Comparison of ENCODE assay signal across 15 cellular contexts in genomic region chr9:15720861-15721260, GRCh38.
DNase-seq lines count a peak whose midpoint lies in the region; ATAC-seq and TF ChIP-seq lines count a peak whose summit lies in the region.
"Had no signal": no experiment of that assay in that cellular context is flagged by ENCODE, and none has a peak within 500 bp of the region (broad histone marks: within the 10 kb centered on the region; RNA-seq: fewer than 3 reads in every experiment).

No MANE protein-coding gene starts in this region.

- no peaks in the 10 kb centered on the region for H3K79me2 ChIP-seq in GM23338 (replicated peaks; ENCODE audit: insufficient read depth)

- H3K36me3 Mint-ChIP-seq in GM23338 (ENCODE audit: low read depth) (no peaks in the 10 kb centered on the region), natural killer cell (no peaks in the 10 kb centered on the region)
- H3K36me3 Mint-ChIP-seq: CD8-positive, alpha-beta T cell had no signal

- H3K4me3 ChIP-seq in GM23338 (no peak overlapping the region), adipocyte (ENCODE audit: low read length) (no peak overlapping the region)
- H3K4me3 ChIP-seq: BLaER1 had no signal

- H3K27ac ChIP-seq in GM23338 (ENCODE audit: low read depth): no peak overlapping the region
- H3K27ac ChIP-seq: BLaER1, C4-2B had no signal

- no peaks in the 10 kb centered on the region for H4K20me1 ChIP-seq in GM23338 (replicated peaks; ENCODE audit: insufficient read depth)
- H4K20me1 ChIP-seq: BLaER1 had no signal

- H3K36me3 ChIP-seq in GM23338 (ENCODE audit: insufficient read depth): no peaks in the 10 kb centered on the region
- no peaks in the 10 kb centered on the region for H3K36me3 ChIP-seq in adipocyte (ENCODE audit: control insufficient read depth, insufficient read depth, low read length, severe bottlenecking)
- H3K36me3 ChIP-seq: BLaER1 had no signal

- no peak overlapping the region for H3K4me2 ChIP-seq in GM23338
- H3K4me2 ChIP-seq: BLaER1 had no signal

- ATAC-seq in GM23338: no peak
- no peak for ATAC-seq in natural killer cell
- no peak for ATAC-seq in HG03108 (IDR thresholded peaks at IDR 0.05; ENCODE audit: unreplicated experiment)
- ATAC-seq: CD8-positive, alpha-beta T cell had no signal

- no peaks in the 10 kb centered on the region for H3F3A ChIP-seq in GM23338 (replicated peaks; ENCODE audit: low read depth)

- no peak overlapping the region for H2AFZ ChIP-seq in GM23338

- H3K9ac ChIP-seq in adipocyte (ENCODE audit: low read length): no peak overlapping the region
- H3K9ac ChIP-seq: BLaER1 had no signal

- TF ChIP-seq CTCF in GM23338 (conservative IDR thresholded peaks at IDR 0.05; ENCODE audit: low read depth in 2 of 2) (no peak), natural killer cell (IDR thresholded peaks at IDR 0.05) (no peak)

- H3K9me2 ChIP-seq in GM23338 (ENCODE audit: insufficient read depth): no peaks in the 10 kb centered on the region

- H3K4me1 ChIP-seq in GM23338 (ENCODE audit: insufficient read depth) (peaks cover 17% of the 10 kb centered on the region), adipocyte (ENCODE audit: control insufficient read depth, insufficient read depth, low read length) (peaks cover 9% of the 10 kb centered on the region)
- H3K4me1 ChIP-seq: BLaER1, Caco-2 had no signal

- H3K27me3 Mint-ChIP-seq in GM23338 (ENCODE audit: insufficient read depth, low read depth, poor library complexity) (no peaks in the 10 kb centered on the region), natural killer cell (ENCODE audit: low read depth in 2 of 2) (no peaks in the 10 kb centered on the region)
- H3K27me3 Mint-ChIP-seq: CD4-positive, CD25-positive, alpha-beta regulatory T cell had no signal

- H3K9me3 Mint-ChIP-seq in GM23338 (no peaks in the 10 kb centered on the region), natural killer cell (peaks cover 0 to 4% of the 10 kb centered on the region in 2 donors)
- H3K9me3 Mint-ChIP-seq: CD4-positive, CD25-positive, alpha-beta regulatory T cell; CD8-positive, alpha-beta T cell had no signal

- DNase-seq in GM23338 (ENCODE audit: low spot score): no peak
- peak; percentile 21 for DNase-seq in adipocyte (ENCODE audit: low read depth)
- peak; percentile 32 for DNase-seq in fibroblast of gingiva (ENCODE audit: low read depth)
- DNase-seq in natural killer cell: no peak
- DNase-seq in stimulated activated CD4-positive, alpha-beta T cell treated with anti-CD3 and anti-CD28 coated beads, Interleukin-4, amount 100 ng/mL, for 4 hours: no peak
- DNase-seq: Caco-2; CD4-positive, CD25-positive, alpha-beta regulatory T cell; CD8-positive, alpha-beta T cell; DMS153; DND-41; H7; HCEC 1CT had no signal

- H3K9me3 ChIP-seq in adipocyte (ENCODE audit: control insufficient read depth, low read length): no peaks in the 10 kb centered on the region
- H3K9me3 ChIP-seq: BLaER1, Caco-2 had no signal

- intact Hi-C loops in natural killer cell (cut with micrococcal nuclease): no loop called here

- H3K4me3 Mint-ChIP-seq in GM23338: no peak overlapping the region
- H3K4me3 Mint-ChIP-seq in natural killer cell: no peak overlapping the region
- H3K4me3 Mint-ChIP-seq: CD4-positive, CD25-positive, alpha-beta regulatory T cell; CD8-positive, alpha-beta T cell had no signal

- H3K4me1 Mint-ChIP-seq in GM23338 (peaks cover 15% of the 10 kb centered on the region), natural killer cell (no peaks in the 10 kb centered on the region)
- H3K4me1 Mint-ChIP-seq: CD4-positive, CD25-positive, alpha-beta regulatory T cell had no signal

- H3K27ac Mint-ChIP-seq in GM23338: 0 out of 2 replicates have a peak overlapping the region, but pooled peaks have one; percentile 48
- no peak overlapping the region for H3K27ac Mint-ChIP-seq in natural killer cell
- H3K27ac Mint-ChIP-seq: CD4-positive, CD25-positive, alpha-beta regulatory T cell; CD8-positive, alpha-beta T cell had no signal

- H3K27me3 ChIP-seq in GM23338 (ENCODE audit: insufficient read depth): no peaks in the 10 kb centered on the region
- H3K27me3 ChIP-seq in adipocyte (replicated peaks; ENCODE audit: control insufficient read depth, insufficient read depth, low read length): no peaks in the 10 kb centered on the region
- H3K27me3 ChIP-seq: BLaER1 had no signal

TF ChIP-seq in GM23338, 12 proteins besides CTCF, POLR2A, EP300 and RAD21 (continues in another document):
- TF ChIP-seq ZNF114 (CRISPR knock-in tag; IDR thresholded peaks at IDR 0.05): no peak
- TF ChIP-seq NANOG (IDR thresholded peaks at IDR 0.05; ENCODE audit: borderline replicate concordance): no peak
- no peak for TF ChIP-seq POLR2AphosphoS5 (IDR thresholded peaks at IDR 0.05; ENCODE audit: low read depth)
- TF ChIP-seq ZNF462 (CRISPR knock-in tag; IDR thresholded peaks at IDR 0.05): no peak

Comparison
In these comparisons a context has a peak if more than half of its experiments do, and no peak if none do; other contexts are left out.
1. DNase-seq: peak in adipocyte (single experiment) and fibroblast of gingiva (single experiment); none in GM23338 (single experiment), natural killer cell (single experiment) and stimulated activated CD4-positive, alpha-beta T cell treated with anti-CD3 and anti-CD28 coated beads, Interleukin-4, amount 100 ng/mL, for 4 hours (0 of 2).